Comparison of ENCODE assay signal across 8 cellular contexts in genomic region chr22:50342651-50343540, GRCh38. TPM values are rescaled to one million over a fixed set of nuclear protein-coding genes. Genes with fewer than 3 reads are reported as not detected.
DNase-seq lines count a peak whose midpoint lies in the region; ATAC-seq, FAIRE-seq and TF ChIP-seq lines count a peak whose summit lies in the region.

A gene with protein sequence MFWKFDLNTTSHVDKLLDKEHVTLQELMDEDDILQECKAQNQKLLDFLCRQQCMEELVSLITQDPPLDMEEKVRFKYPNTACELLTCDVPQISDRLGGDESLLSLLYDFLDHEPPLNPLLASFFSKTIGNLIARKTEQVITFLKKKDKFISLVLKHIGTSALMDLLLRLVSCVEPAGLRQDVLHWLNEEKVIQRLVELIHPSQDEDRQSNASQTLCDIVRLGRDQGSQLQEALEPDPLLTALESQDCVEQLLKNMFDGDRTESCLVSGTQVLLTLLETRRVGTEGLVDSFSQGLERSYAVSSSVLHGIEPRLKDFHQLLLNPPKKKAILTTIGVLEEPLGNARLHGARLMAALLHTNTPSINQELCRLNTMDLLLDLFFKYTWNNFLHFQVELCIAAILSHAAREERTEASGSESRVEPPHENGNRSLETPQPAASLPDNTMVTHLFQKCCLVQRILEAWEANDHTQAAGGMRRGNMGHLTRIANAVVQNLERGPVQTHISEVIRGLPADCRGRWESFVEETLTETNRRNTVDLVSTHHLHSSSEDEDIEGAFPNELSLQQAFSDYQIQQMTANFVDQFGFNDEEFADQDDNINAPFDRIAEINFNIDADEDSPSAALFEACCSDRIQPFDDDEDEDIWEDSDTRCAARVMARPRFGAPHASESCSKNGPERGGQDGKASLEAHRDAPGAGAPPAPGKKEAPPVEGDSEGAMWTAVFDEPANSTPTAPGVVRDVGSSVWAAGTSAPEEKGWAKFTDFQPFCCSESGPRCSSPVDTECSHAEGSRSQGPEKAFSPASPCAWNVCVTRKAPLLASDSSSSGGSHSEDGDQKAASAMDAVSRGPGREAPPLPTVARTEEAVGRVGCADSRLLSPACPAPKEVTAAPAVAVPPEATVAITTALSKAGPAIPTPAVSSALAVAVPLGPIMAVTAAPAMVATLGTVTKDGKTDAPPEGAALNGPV (plus strand): TSS chr22:50343327. CDS start chr22:50393909, 50,582 bp downstream.

- ATAC-seq in GM18861 (IDR thresholded peaks at IDR 0.05; ENCODE audit: unreplicated experiment), result no peak

- peak within 1 kb of the TSS; percentile 52 for H3K27ac ChIP-seq in caudate nucleus (ENCODE audit: low read depth, low read length)

- CTCF ChIA-PET in HEK293T (lab: Yijun Ruan, JAX), result interaction anchor here (0.6 to 1.5 kb wide), 7 partner anchors 14 to 110 kb away, joined by 3 to 6 read pairs (median 4); no protein-coding TSS in a partner anchor

- peak; percentile 74 for DNase-seq in GM12892 (ENCODE audit: insufficient read length)
- peak; percentile 93 for DNase-seq in HEK293T (ENCODE audit: extremely low spot score)
- DNase-seq in NCI-H1105 (lab: John Stamatoyannopoulos, UW), result peak; percentile 51
- peak; percentile 76 to 83 (median 82) for DNase-seq in activated CD4-positive, CD25-positive, alpha-beta regulatory T cell (lab: John Stamatoyannopoulos, UW)
- DNase-seq in caudate nucleus (lab: John Stamatoyannopoulos, UW), result peak in 55 of 61 donors; percentile 15 to 87 (median 69)
- peak; percentile 84 for DNase-seq in islet precursor cell
- DNase-seq in stimulated activated CD4-positive, alpha-beta T cell treated with anti-CD3 and anti-CD28 coated beads, Interleukin-12 subunit alpha, Interleukin-12 subunit beta, amount 100 ng/mL, for 48 hours (ENCODE audit: low read depth in 2 of 3, low spot score in 1 of 3), result peak; percentile 76 to 87 (median 87)

- POLR2A ChIA-PET in HEK293T (lab: Yijun Ruan, JAX), result interaction anchor here (0.9 kb wide), 1 partner anchor 15 kb away, joined by 3 read pairs; no protein-coding TSS in a partner anchor

- peak; percentile 72; the same call in 1 of the 2 replicates for TF ChIP-seq POLR2A in GM12892 (IDR thresholded peaks at IDR 0.05; ENCODE audit: low read depth, low read length)

- peak; percentile 86 for FAIRE-seq in GM12892 (lab: Jason Lieb, UNC)

TF ChIP-seq in HEK293T, 16 proteins besides CTCF, POLR2A, EP300 and RAD21:
- TF ChIP-seq SUZ12 (IDR thresholded peaks at IDR 0.05), result no peak
- TF ChIP-seq L3MBTL2 (conservative IDR thresholded peaks at IDR 0.05), result peak; percentile 80
- TF ChIP-seq TARDBP (IDR thresholded peaks at IDR 0.05), result 0 out of 2 replicates have a peak, but pooled peaks have one; percentile 55
- no peak for TF ChIP-seq CTBP1 (IDR thresholded peaks at IDR 0.05; ENCODE audit: borderline replicate concordance)
TF ChIP-seq in HEK293T: peak in this region for 2.

RNA-seq across cellular contexts. Expression of the gene that starts here (rescaled TPM):
- 19.7 TPM for polyA plus RNA-seq in GM12892 (2012; ENCODE audit: missing spikeins)
